Comparison of ENCODE assay signal across 25 cellular contexts in genomic region chr3:102004561-102004960, GRCh38.
"Had no signal": no experiment of that assay in that cellular context is flagged by ENCODE, and none has a peak within 500 bp of the region (broad histone marks: within the 10 kb centered on the region; RNA-seq: fewer than 3 reads in every experiment).

No MANE protein-coding gene starts in this region.

- H3K9me3 ChIP-seq: colonic mucosa, esophagus squamous epithelium, gastrocnemius medialis, left lung, lower lobe of right lung, mucosa of descending colon had no signal

- H3K36me3 ChIP-seq: colonic mucosa, esophagus squamous epithelium, gastrocnemius medialis, heart right ventricle, left lung, lower lobe of right lung had no signal

- H3K4me1 ChIP-seq: colonic mucosa, gastrocnemius medialis, left lung had no signal

- DNase-seq: colonic mucosa; cortex of kidney; dorsolateral prefrontal cortex; effector CD4-positive, alpha-beta T cell; effector memory CD4-positive, alpha-beta T cell; erythroblast; esophagus squamous epithelium; foreskin fibroblast; foreskin melanocyte; gastrocnemius medialis; glutamatergic neuron; head of caudate nucleus; heart right ventricle; hippocampal formation; left cardiac atrium; left lung; left ventricle myocardium superior; lower lobe of right lung; mesenchymal stem cell; mucosa of descending colon; naive B cell; naive thymus-derived CD8-positive, alpha-beta T cell had no signal

- H3K27ac ChIP-seq: colonic mucosa, dorsolateral prefrontal cortex, epithelial cell of prostate, esophagus squamous epithelium, gastrocnemius medialis, heart right ventricle, left lung, lower lobe of right lung had no signal

- FAIRE-seq: islet of Langerhans, keratinocyte had no signal

- H3K4me3 ChIP-seq: colonic mucosa, dorsolateral prefrontal cortex, esophagus squamous epithelium, gastrocnemius medialis, heart right ventricle, left lung, lower lobe of right lung, mucosa of descending colon had no signal
